In genomic region chr14:92880851-92881250, GRCh38 we compare ENCODE assay signal across 8 cellular contexts. TPM values are rescaled to one million over a fixed set of nuclear protein-coding genes. Genes with fewer than 3 reads are reported as not detected.
A peak's percentile ranks its signal among the peaks of the same experiment; 100 is the strongest.
DNase-seq lines count a peak whose midpoint lies in the region; ATAC-seq and TF ChIP-seq lines count a peak whose summit lies in the region.

No MANE protein-coding gene starts in this region.

- peaks cover 4 to 20% (median 10%) of the 10 kb centered on the region in 9 donors for H3K4me1 ChIP-seq in heart right ventricle

- intact Hi-C loops in heart right ventricle (cut with DNase I) (loop anchor here in 2 of 10 donors (5.0 to 10.0 kb wide), 2 partner anchors 256 to 264 kb away; no protein-coding TSS in a partner anchor), posterior vena cava (cut with DNase I) (no loop called here)

- peaks cover 0 to 26% (median 0%) of the 10 kb centered on the region in 7 donors for H3K27me3 ChIP-seq in heart right ventricle

- no peak overlapping the region for H3K4me3 Mint-ChIP-seq in activated T-cell treated with anti-CD3 and anti-CD28 coated beads, Interleukin-2, amount 50 U/mL, for 24 hours

- H3K27ac ChIP-seq in 22Rv1 = no peak overlapping the region
- H3K27ac ChIP-seq in heart right ventricle = no peak overlapping the region

- peak; percentile 31 for TF ChIP-seq CTCF in 22Rv1 (IDR thresholded peaks at IDR 0.05)
- TF ChIP-seq CTCF in heart right ventricle (IDR thresholded peaks at IDR 0.05) = peak in 8 of 9 donors; percentile 11 to 47 (median 34)

- no peak overlapping the region for H3K27ac Mint-ChIP-seq in activated T-cell treated with anti-CD3 and anti-CD28 coated beads, Interleukin-2, amount 50 U/mL, for 24 hours

- peak; percentile 41 for DNase-seq in HuH-7.5 (ENCODE audit: low spot score)
- DNase-seq in SHP77 (lab: John Stamatoyannopoulos, UW) = peak; percentile 63 to 69
- no peak for DNase-seq in heart right ventricle
- no peak for DNase-seq in activated T-cell treated with anti-CD3 and anti-CD28 coated beads, Interleukin-2, amount 50 U/mL, for 24 hours
- DNase-seq in posterior vena cava (ENCODE audit: low spot score) = no peak
- no peak for DNase-seq in GDM1 (lab: John Stamatoyannopoulos, UW)
- no peak for DNase-seq in DMS79 treated with DMSO at 0.1 percent for 48 hours (lab: John Stamatoyannopoulos, UW)

- H3K9me3 ChIP-seq in heart right ventricle = no peaks in the 10 kb centered on the region

- H3K4me1 Mint-ChIP-seq in activated T-cell treated with anti-CD3 and anti-CD28 coated beads, Interleukin-2, amount 50 U/mL, for 24 hours (ENCODE audit: low read depth) = peaks cover 2% of the 10 kb centered on the region

- no peak overlapping the region for H3K4me3 ChIP-seq in heart right ventricle

- H3K9me3 Mint-ChIP-seq in activated T-cell treated with anti-CD3 and anti-CD28 coated beads, Interleukin-2, amount 50 U/mL, for 24 hours = no peaks in the 10 kb centered on the region

- H3K36me3 Mint-ChIP-seq in activated T-cell treated with anti-CD3 and anti-CD28 coated beads, Interleukin-2, amount 50 U/mL, for 24 hours (ENCODE audit: low read depth) = no peaks in the 10 kb centered on the region

- H3K27me3 Mint-ChIP-seq in activated T-cell treated with anti-CD3 and anti-CD28 coated beads, Interleukin-2, amount 50 U/mL, for 24 hours = peaks cover 53% of the 10 kb centered on the region

- peak in 3 of 8 donors; percentile 39 to 50 (median 46) for ATAC-seq in heart right ventricle

- no peaks in the 10 kb centered on the region for H3K36me3 ChIP-seq in heart right ventricle

- 32 to 38% methylated on average over 12 of the region's 12 CpGs for WGBS in heart right ventricle, 2 donors

RNA-seq across cellular contexts. Expression of gene CHGA, which starts 42.1 kb away (rescaled TPM):
- total RNA-seq in heart right ventricle (not detected), posterior vena cava (under 1 TPM in 1 of 2 donors, not detected in 1; 0.29 TPM)
- under 1 TPM in 1 of 2 donors, not detected in 1; 0.14 TPM for polyA plus RNA-seq in heart right ventricle

Comparison
In these comparisons a context has a peak if more than half of its experiments do, and no peak if none do; other contexts are left out.
1. DNase-seq: peak in HuH-7.5 (single experiment) and SHP77 (2 of 2); none in heart right ventricle (0 of 2), activated T-cell treated with anti-CD3 and anti-CD28 coated beads, Interleukin-2, amount 50 U/mL, for 24 hours (single experiment), posterior vena cava (single experiment), GDM1 (single experiment) and DMS79 treated with DMSO at 0.1 percent for 48 hours (single experiment).